In the genomic region with DNA sequence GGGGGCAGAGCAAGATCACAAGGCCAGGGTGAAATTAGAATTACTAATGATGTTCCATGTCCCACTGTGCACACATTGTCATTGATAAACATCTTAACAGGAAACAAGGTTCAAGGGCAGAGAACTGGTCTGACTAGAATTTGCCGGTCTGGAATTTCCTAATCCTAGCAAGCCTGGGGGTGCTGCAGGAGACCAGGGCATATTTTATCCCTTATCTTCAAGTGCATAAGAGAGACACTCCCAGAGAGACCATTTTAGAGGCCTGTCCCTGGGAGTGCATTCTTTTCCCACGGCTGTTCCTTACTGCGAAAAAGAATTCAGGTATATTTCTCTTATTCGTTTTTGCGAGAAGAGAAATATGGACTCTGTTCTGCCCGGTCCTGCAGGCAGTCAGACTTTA, we compare ENCODE assay signal across 1 cellular context.
TF ChIP-seq lines count a peak whose summit lies in the region.

No MANE protein-coding gene starts in this region.

TF ChIP-seq in GM23338, 12 proteins besides CTCF, POLR2A, EP300 and RAD21 (continued from another document):
- TF ChIP-seq, protein P1, sequence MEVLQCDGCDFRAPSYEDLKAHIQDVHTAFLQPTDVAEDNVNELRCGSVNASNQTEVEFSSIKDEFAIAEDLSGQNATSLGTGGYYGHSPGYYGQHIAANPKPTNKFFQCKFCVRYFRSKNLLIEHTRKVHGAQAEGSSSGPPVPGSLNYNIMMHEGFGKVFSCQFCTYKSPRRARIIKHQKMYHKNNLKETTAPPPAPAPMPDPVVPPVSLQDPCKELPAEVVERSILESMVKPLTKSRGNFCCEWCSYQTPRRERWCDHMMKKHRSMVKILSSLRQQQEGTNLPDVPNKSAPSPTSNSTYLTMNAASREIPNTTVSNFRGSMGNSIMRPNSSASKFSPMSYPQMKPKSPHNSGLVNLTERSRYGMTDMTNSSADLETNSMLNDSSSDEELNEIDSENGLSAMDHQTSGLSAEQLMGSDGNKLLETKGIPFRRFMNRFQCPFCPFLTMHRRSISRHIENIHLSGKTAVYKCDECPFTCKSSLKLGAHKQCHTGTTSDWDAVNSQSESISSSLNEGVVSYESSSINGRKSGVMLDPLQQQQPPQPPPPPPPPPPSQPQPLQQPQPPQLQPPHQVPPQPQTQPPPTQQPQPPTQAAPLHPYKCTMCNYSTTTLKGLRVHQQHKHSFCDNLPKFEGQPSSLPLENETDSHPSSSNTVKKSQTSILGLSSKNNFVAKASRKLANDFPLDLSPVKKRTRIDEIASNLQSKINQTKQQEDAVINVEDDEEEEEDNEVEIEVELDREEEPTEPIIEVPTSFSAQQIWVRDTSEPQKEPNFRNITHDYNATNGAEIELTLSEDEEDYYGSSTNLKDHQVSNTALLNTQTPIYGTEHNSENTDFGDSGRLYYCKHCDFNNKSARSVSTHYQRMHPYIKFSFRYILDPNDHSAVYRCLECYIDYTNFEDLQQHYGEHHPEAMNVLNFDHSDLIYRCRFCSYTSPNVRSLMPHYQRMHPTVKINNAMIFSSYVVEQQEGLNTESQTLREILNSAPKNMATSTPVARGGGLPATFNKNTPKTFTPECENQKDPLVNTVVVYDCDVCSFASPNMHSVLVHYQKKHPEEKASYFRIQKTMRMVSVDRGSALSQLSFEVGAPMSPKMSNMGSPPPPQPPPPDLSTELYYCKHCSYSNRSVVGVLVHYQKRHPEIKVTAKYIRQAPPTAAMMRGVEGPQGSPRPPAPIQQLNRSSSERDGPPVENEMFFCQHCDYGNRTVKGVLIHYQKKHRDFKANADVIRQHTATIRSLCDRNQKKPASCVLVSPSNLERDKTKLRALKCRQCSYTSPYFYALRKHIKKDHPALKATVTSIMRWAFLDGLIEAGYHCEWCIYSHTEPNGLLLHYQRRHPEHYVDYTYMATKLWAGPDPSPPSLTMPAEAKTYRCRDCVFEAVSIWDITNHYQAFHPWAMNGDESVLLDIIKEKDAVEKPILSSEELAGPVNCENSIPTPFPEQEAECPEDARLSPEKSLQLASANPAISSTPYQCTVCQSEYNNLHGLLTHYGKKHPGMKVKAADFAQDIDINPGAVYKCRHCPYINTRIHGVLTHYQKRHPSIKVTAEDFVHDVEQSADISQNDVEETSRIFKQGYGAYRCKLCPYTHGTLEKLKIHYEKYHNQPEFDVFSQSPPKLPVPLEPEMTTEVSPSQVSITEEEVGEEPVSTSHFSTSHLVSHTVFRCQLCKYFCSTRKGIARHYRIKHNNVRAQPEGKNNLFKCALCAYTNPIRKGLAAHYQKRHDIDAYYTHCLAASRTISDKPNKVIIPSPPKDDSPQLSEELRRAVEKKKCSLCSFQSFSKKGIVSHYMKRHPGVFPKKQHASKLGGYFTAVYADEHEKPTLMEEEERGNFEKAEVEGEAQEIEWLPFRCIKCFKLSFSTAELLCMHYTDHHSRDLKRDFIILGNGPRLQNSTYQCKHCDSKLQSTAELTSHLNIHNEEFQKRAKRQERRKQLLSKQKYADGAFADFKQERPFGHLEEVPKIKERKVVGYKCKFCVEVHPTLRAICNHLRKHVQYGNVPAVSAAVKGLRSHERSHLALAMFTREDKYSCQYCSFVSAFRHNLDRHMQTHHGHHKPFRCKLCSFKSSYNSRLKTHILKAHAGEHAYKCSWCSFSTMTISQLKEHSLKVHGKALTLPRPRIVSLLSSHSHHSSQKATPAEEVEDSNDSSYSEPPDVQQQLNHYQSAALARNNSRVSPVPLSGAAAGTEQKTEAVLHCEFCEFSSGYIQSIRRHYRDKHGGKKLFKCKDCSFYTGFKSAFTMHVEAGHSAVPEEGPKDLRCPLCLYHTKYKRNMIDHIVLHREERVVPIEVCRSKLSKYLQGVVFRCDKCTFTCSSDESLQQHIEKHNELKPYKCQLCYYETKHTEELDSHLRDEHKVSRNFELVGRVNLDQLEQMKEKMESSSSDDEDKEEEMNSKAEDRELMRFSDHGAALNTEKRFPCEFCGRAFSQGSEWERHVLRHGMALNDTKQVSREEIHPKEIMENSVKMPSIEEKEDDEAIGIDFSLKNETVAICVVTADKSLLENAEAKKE (CRISPR knock-in tag; IDR thresholded peaks at IDR 0.05) = no peak
- TF ChIP-seq ZNF114 (CRISPR knock-in tag; IDR thresholded peaks at IDR 0.05) (no peak), EZH2 (IDR thresholded peaks at IDR 0.05; ENCODE audit: low read depth, unreplicated experiment) (no peak), JUNB (IDR thresholded peaks at IDR 0.05; ENCODE audit: unreplicated experiment) (no peak), STAT1 (IDR thresholded peaks at IDR 0.05; ENCODE audit: unreplicated experiment) (no peak), POLR2AphosphoS5 (IDR thresholded peaks at IDR 0.05; ENCODE audit: low read depth) (no peak), NANOG (IDR thresholded peaks at IDR 0.05; ENCODE audit: borderline replicate concordance) (no peak), EZH2phosphoT487 (IDR thresholded peaks at IDR 0.05; ENCODE audit: unreplicated experiment) (no peak), CREB1 (CRISPR knock-in tag; IDR thresholded peaks at IDR 0.05; ENCODE audit: low read depth) (no peak), REST (IDR thresholded peaks at IDR 0.05; ENCODE audit: unreplicated experiment) (no peak)
- TF ChIP-seq, protein P2, sequence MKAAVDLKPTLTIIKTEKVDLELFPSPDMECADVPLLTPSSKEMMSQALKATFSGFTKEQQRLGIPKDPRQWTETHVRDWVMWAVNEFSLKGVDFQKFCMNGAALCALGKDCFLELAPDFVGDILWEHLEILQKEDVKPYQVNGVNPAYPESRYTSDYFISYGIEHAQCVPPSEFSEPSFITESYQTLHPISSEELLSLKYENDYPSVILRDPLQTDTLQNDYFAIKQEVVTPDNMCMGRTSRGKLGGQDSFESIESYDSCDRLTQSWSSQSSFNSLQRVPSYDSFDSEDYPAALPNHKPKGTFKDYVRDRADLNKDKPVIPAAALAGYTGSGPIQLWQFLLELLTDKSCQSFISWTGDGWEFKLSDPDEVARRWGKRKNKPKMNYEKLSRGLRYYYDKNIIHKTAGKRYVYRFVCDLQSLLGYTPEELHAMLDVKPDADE (IDR thresholded peaks at IDR 0.05) = no peak
TF ChIP-seq in GM23338: peak in this region for 0.
